Comparison of ENCODE assay signal across 9 cellular contexts in the genomic region with DNA sequence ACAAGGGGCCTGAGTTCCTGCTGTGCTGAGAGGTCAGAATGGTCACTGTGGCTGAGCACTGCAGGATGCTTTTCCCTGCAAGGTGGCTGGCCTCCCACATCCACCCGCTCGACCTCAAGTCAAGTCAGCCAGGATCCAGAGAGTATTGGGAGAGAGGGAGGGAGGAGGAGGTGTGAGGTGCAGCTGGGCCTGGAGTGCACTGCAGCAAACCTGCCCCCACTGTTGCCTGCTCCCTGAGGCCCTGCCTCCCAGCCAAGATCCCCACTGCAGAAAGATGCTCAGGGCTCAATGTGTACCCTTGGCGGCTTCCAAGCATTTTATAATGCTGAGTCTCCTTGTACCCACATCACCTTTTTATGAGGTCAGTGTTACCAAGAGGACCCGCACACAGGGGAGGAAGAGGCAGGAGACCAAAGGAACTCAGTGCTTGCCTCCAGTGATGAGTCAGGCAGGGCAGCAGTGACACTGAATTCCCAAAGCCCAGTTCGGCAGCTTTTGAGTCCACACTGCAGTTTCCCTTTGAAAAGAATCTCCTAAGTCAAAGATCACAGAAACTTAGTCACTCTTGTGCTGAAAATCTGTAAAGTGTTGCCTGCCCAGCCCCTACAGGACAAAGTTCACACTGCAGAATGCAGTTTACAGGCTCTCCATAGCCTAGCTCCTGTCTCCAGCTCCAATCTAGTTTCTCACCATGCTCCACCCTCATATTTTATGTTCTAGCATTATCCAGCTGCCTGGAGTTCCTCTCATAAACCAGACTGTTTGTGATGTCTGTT. TPM values are rescaled to one million over a fixed set of nuclear protein-coding genes. Genes with fewer than 3 reads are reported as not detected.
DNase-seq lines count a peak whose midpoint lies in the region; ATAC-seq, FAIRE-seq and TF ChIP-seq lines count a peak whose summit lies in the region.
"Had no signal": no experiment of that assay in that cellular context is flagged by ENCODE, and none has a peak within 500 bp of the region (broad histone marks: within the 10 kb centered on the region; RNA-seq: fewer than 3 reads in every experiment).

No MANE protein-coding gene starts in this region.

- no peak overlapping the region for H3K27ac ChIP-seq in cardiac muscle cell

- H3K27me3 ChIP-seq in cardiac muscle cell = peaks cover 4% of the 10 kb centered on the region

- DNase-seq in cardiac muscle cell (ENCODE audit: low read depth in 1 of 2, low spot score in 1 of 2) (peak; percentile 25 to 50), left ventricle myocardium superior (no peak), RCC 7860 (ENCODE audit: low spot score) (peak; percentile 85), cerebellar cortex (ENCODE audit: low spot score) (peak; percentile 29), natural killer cell (no peak), DMS114 treated with DMSO at 0.1 percent for 48 hours (lab: John Stamatoyannopoulos, UW; ENCODE audit: unreplicated experiment) (no peak)

- no peaks in the 10 kb centered on the region for H3K4me1 ChIP-seq in cardiac muscle cell (ENCODE audit: low read depth)

- no peaks in the 10 kb centered on the region for H3K36me3 Mint-ChIP-seq in natural killer cell

- H3K4me1 Mint-ChIP-seq in natural killer cell = peaks cover 50 to 53% of the 10 kb centered on the region in 2 donors

- intact Hi-C loops in left ventricle myocardium superior (cut with micrococcal nuclease) (loop anchor here (10.0 kb wide), 1 partner anchor 52 kb away; no protein-coding TSS in a partner anchor), natural killer cell (cut with micrococcal nuclease) (no loop called here)

- ATAC-seq in left ventricle myocardium superior (no peak), natural killer cell (no peak), HG03442 (IDR thresholded peaks at IDR 0.05; ENCODE audit: unreplicated experiment) (no peak), GM18867 (IDR thresholded peaks at IDR 0.05; ENCODE audit: unreplicated experiment) (no peak)

- TF ChIP-seq CTCF in cardiac muscle cell (IDR thresholded peaks at IDR 0.05; ENCODE audit: low read depth, low read length) = peak; percentile 58
- peak; percentile 34 for TF ChIP-seq CTCF in natural killer cell (IDR thresholded peaks at IDR 0.05)

- H3K36me3 ChIP-seq in cardiac muscle cell = no peaks in the 10 kb centered on the region

- H3K4me3 Mint-ChIP-seq in natural killer cell = peak overlapping the region; percentile 14

- H3K9me3 ChIP-seq in cardiac muscle cell (ENCODE audit: low read depth) = no peaks in the 10 kb centered on the region

- H3K9me3 Mint-ChIP-seq in natural killer cell = no peaks in the 10 kb centered on the region

- H3K27me3 Mint-ChIP-seq in natural killer cell (ENCODE audit: low read depth in 2 of 2) = no peaks in the 10 kb centered on the region

- no peak overlapping the region for H3K27ac Mint-ChIP-seq in natural killer cell

- no peak overlapping the region for H3K4me3 ChIP-seq in cardiac muscle cell

- FAIRE-seq in RCC 7860 (lab: Jason Lieb, UNC) = peak; percentile 65

RNA-seq across cellular contexts. Expression of a gene that starts 3.1 kb away (rescaled TPM):
- 2.0 and 3.3 TPM in 2 replicates for total RNA-seq in cardiac muscle cell
- 2.0 and 2.8 TPM in 2 replicates for polyA plus RNA-seq in cardiac muscle cell
- 10.7 TPM for total RNA-seq in left ventricle myocardium superior
- 10 to 100 TPM; 10.1 to 15.5 (median 14.0) TPM for total RNA-seq in natural killer cell

RNA-seq across cellular contexts. Expression of a gene that starts 26.0 kb away (rescaled TPM):
- 19.0 and 19.3 TPM in 2 replicates for total RNA-seq in cardiac muscle cell
- 40.1 and 43.0 TPM in 2 replicates for polyA plus RNA-seq in cardiac muscle cell
- total RNA-seq in left ventricle myocardium superior = 24.9 TPM
- total RNA-seq in natural killer cell = 10 to 100 TPM; 40.0 to 51.8 (median 43.0) TPM

RNA-seq across cellular contexts. Expression of a gene that starts 43.5 kb away (rescaled TPM):
- total RNA-seq in cardiac muscle cell = not detected in 2 replicates
- polyA plus RNA-seq in cardiac muscle cell = not detected in 2 replicates
- total RNA-seq in left ventricle myocardium superior = not detected
- not detected for total RNA-seq in natural killer cell
- total RNA-seq: subcutaneous adipose tissue had no signal

Comparison
In these comparisons a context has a peak if more than half of its experiments do, and no peak if none do; other contexts are left out.
1. DNase-seq: peak in cardiac muscle cell (2 of 2), RCC 7860 (single experiment) and cerebellar cortex (single experiment); none in left ventricle myocardium superior (single experiment), natural killer cell (single experiment) and DMS114 treated with DMSO at 0.1 percent for 48 hours (single experiment).